In genomic region chr15:28081594-28081993, GRCh38 we compare ENCODE assay signal across 32 cellular contexts. TPM values are rescaled to one million over a fixed set of nuclear protein-coding genes. Genes with fewer than 3 reads are reported as not detected.
"Had no signal": no experiment of that assay in that cellular context is flagged by ENCODE, and none has a peak within 500 bp of the region (broad histone marks: within the 10 kb centered on the region; RNA-seq: fewer than 3 reads in every experiment).

No MANE protein-coding gene starts in this region.

- H3K36me3 ChIP-seq: adrenal gland, colonic mucosa, WERI-Rb-1 had no signal

- H3K9me3 ChIP-seq: adrenal gland, body of pancreas, colonic mucosa had no signal

- H3K27me3 ChIP-seq: adrenal gland, body of pancreas, colonic mucosa had no signal

- DNase-seq: activated B cell treated with CpG ODN at 0.5 μM for 24 hours; activated CD4-positive, alpha-beta T cell treated with anti-CD3 and anti-CD28 coated beads for 48 hours; activated CD4-positive, alpha-beta T cell treated with anti-CD3 and anti-CD28 coated beads, Interleukin-2, amount 50 U/mL, for 1 hour; activated CD4-positive, alpha-beta T cell treated with anti-CD3 and anti-CD28 coated beads, Interleukin-2, amount 50 U/mL, for 48 hours; activated CD8-positive, alpha-beta memory T cell treated with anti-CD3 and anti-CD28 coated beads for 24 hours; activated CD8-positive, alpha-beta T cell treated with anti-CD3 and anti-CD28 coated beads for 36 hours; activated effector memory CD4-positive, alpha-beta T cell treated with anti-CD3 and anti-CD28 coated beads, Interleukin-2, amount 50 U/mL, for 16 hours; activated naive CD4-positive, alpha-beta T cell treated with anti-CD3 and anti-CD28 coated beads for 36 hours; activated naive CD8-positive, alpha-beta T cell treated with anti-CD3 and anti-CD28 coated beads for 36 hours; activated naive CD8-positive, alpha-beta T cell treated with anti-CD3 and anti-CD28 coated beads, Interleukin-2, amount 50 U/mL, for 24 hours; activated T-cell treated with anti-CD3 and anti-CD28 coated beads, Interleukin-2, amount 50 U/mL, for 48 hours; adrenal gland; amygdala; aorta; body of pancreas; caudate nucleus; colonic mucosa; effector CD8-positive, alpha-beta T cell; foreskin fibroblast; head of caudate nucleus; T-cell; T-helper 9 cell; WERI-Rb-1 had no signal

- ATAC-seq: activated CD4-positive, CD25-positive, alpha-beta regulatory T cell treated with anti-CD3 and anti-CD28 coated beads, Interleukin-2, amount 50 U/mL, for 24 hours; activated CD8-positive, alpha-beta T cell treated with anti-CD3 and anti-CD28 coated beads for 36 hours; activated naive CD8-positive, alpha-beta T cell treated with anti-CD3 and anti-CD28 coated beads, Interleukin-2, amount 50 U/mL, for 24 hours; body of pancreas; T-cell had no signal

- H3K4me3 ChIP-seq: adrenal gland, body of pancreas, colonic mucosa had no signal

- FAIRE-seq: endometrium, endothelial cell of umbilical vein, frontal cortex had no signal

- H3K27ac ChIP-seq: adrenal gland, body of pancreas, colonic mucosa, epithelial cell of prostate, WERI-Rb-1 had no signal

- H3K4me1 ChIP-seq: adrenal gland, body of pancreas, colonic mucosa had no signal

RNA-seq across cellular contexts. Expression of gene OCA2, which starts 17.5 kb away (rescaled TPM):
- total RNA-seq: activated B cell treated with CpG ODN at 0.5 μM for 24 hours; activated CD8-positive, alpha-beta T cell treated with anti-CD3 and anti-CD28 coated beads for 36 hours; activated naive CD4-positive, alpha-beta T cell treated with anti-CD3 and anti-CD28 coated beads for 36 hours; activated naive CD8-positive, alpha-beta T cell treated with anti-CD3 and anti-CD28 coated beads for 36 hours; activated T-helper 1 cell treated with anti-CD3 and anti-CD28 coated beads, Interleukin-12 subunit alpha, Interleukin-12 subunit beta, Interleukin-2, Interleukin-4 antibody, amounts not matched to agents 30 ng/mL and 10 ng/mL and 1 ng/mL, durations not matched to agents 14 hours and 24 hours and 36 hours; activated T-helper 2 cell treated with anti-CD3 and anti-CD28 coated beads, Interferon-gamma antibody, Interleukin-2, Interleukin-4, amounts not matched to agents 10 μg/mL and 5 μg/mL and 100 μg/mL, durations not matched to agents 14 hours and 24 hours and 36 hours; body of pancreas; dermis microvascular lymphatic vessel endothelial cell; endothelial cell of umbilical vein; T-helper 2 cell treated with Interferon-gamma antibody and Interleukin-4, amounts not matched to agents 100 ng/mL and 5 ng/mL, for 36 hours had no signal
- polyA plus RNA-seq: endothelial cell of umbilical vein had no signal
